12 cellular contexts compared by ENCODE assay signal in genomic region chr1:205480349-205481278, GRCh38. TPM values are rescaled to one million over a fixed set of nuclear protein-coding genes. Genes with fewer than 3 reads are reported as not detected.
DNase-seq lines count a peak whose midpoint lies in the region.
"Had no signal": no experiment of that assay in that cellular context is flagged by ENCODE, and none has a peak within 500 bp of the region (broad histone marks: within the 10 kb centered on the region; RNA-seq: fewer than 3 reads in every experiment).

No MANE protein-coding gene starts in this region.

- no peaks in the 10 kb centered on the region for H3K36me3 ChIP-seq in effector memory CD4-positive, alpha-beta T cell (ENCODE audit: control insufficient read depth, insufficient read depth, low read length)
- H3K36me3 ChIP-seq: neutrophil, tibial artery had no signal

- no peaks in the 10 kb centered on the region for H3K9me3 ChIP-seq in effector memory CD4-positive, alpha-beta T cell (ENCODE audit: control insufficient read depth, low read length)
- H3K9me3 ChIP-seq: neutrophil had no signal

- peaks cover 49% of the 10 kb centered on the region for H3K27me3 Mint-ChIP-seq in activated CD4-positive, alpha-beta T cell treated with anti-CD3 and anti-CD28 coated beads, Interleukin-2, amount 10 ng/mL, durations not matched to agents 7 days and 5 days
- H3K27me3 Mint-ChIP-seq in stimulated activated naive CD8-positive, alpha-beta T cell treated with anti-CD3 and anti-CD28 coated beads, Interleukin-15, Interleukin-2, amounts not matched to agents 100 ng/mL and 50 ng/mL, for 24 hours, result peaks cover 25% of the 10 kb centered on the region

- POLR2A ChIA-PET in activated CD4-positive, alpha-beta T cell treated with anti-CD3 and anti-CD28 coated beads, Interleukin-2, amount 10 ng/mL, durations not matched to agents 7 days and 5 days (lab: Charles Lee), result no interaction called here

- no peak overlapping the region for H3K4me3 ChIP-seq in effector memory CD4-positive, alpha-beta T cell (ENCODE audit: insufficient read depth, low read depth, low read length, poor library complexity, severe bottlenecking)
- H3K4me3 ChIP-seq: tibial artery had no signal

- peak overlapping the region; percentile 28 for H3K27ac ChIP-seq in effector memory CD4-positive, alpha-beta T cell (ENCODE audit: insufficient read depth, low read length, poor library complexity, severe bottlenecking)
- H3K27ac ChIP-seq: 22Rv1, neutrophil, tibial artery had no signal

- peak overlapping the region; percentile 0 for H3K27ac Mint-ChIP-seq in activated CD4-positive, alpha-beta T cell treated with anti-CD3 and anti-CD28 coated beads, Interleukin-2, amount 10 ng/mL, durations not matched to agents 7 days and 5 days
- H3K27ac Mint-ChIP-seq in stimulated activated naive CD8-positive, alpha-beta T cell treated with anti-CD3 and anti-CD28 coated beads, Interleukin-15, Interleukin-2, amounts not matched to agents 100 ng/mL and 50 ng/mL, for 24 hours, result peak overlapping the region; percentile 66

- H3K4me1 ChIP-seq in effector memory CD4-positive, alpha-beta T cell (ENCODE audit: control insufficient read depth, insufficient read depth, low read length, poor library complexity, severe bottlenecking), result peaks cover 7% of the 10 kb centered on the region

- H3K9me3 Mint-ChIP-seq in activated CD4-positive, alpha-beta T cell treated with anti-CD3 and anti-CD28 coated beads, Interleukin-2, amount 10 ng/mL, durations not matched to agents 7 days and 5 days, result peaks cover 6% of the 10 kb centered on the region
- peaks cover 3% of the 10 kb centered on the region for H3K9me3 Mint-ChIP-seq in stimulated activated naive CD8-positive, alpha-beta T cell treated with anti-CD3 and anti-CD28 coated beads, Interleukin-15, Interleukin-2, amounts not matched to agents 100 ng/mL and 50 ng/mL, for 24 hours

- H3K4me3 Mint-ChIP-seq in activated CD4-positive, alpha-beta T cell treated with anti-CD3 and anti-CD28 coated beads, Interleukin-2, amount 10 ng/mL, durations not matched to agents 7 days and 5 days, result no peak overlapping the region
- H3K4me3 Mint-ChIP-seq in stimulated activated naive CD8-positive, alpha-beta T cell treated with anti-CD3 and anti-CD28 coated beads, Interleukin-15, Interleukin-2, amounts not matched to agents 100 ng/mL and 50 ng/mL, for 24 hours, result peak overlapping the region; percentile 47

- peaks cover 5% of the 10 kb centered on the region for H3K27me3 ChIP-seq in effector memory CD4-positive, alpha-beta T cell (replicated peaks; ENCODE audit: control insufficient read depth, insufficient read depth, low read length, poor library complexity, severe bottlenecking)

- H3K36me3 Mint-ChIP-seq in activated CD4-positive, alpha-beta T cell treated with anti-CD3 and anti-CD28 coated beads, Interleukin-2, amount 10 ng/mL, durations not matched to agents 7 days and 5 days (ENCODE audit: low read depth), result no peaks in the 10 kb centered on the region
- no peaks in the 10 kb centered on the region for H3K36me3 Mint-ChIP-seq in stimulated activated naive CD8-positive, alpha-beta T cell treated with anti-CD3 and anti-CD28 coated beads, Interleukin-15, Interleukin-2, amounts not matched to agents 100 ng/mL and 50 ng/mL, for 24 hours (ENCODE audit: low read depth)

- DNase-seq in NK-92 treated with Interleukin-12 subunit alpha and Interleukin-12 subunit beta, amount 100 ng/mL, for 24 hours (lab: John Stamatoyannopoulos, UW), result peak; percentile 80
- DNase-seq in NK-92 (lab: John Stamatoyannopoulos, UW; ENCODE audit: unreplicated experiment), result no peak
- DNase-seq in activated CD4-positive, alpha-beta T cell treated with anti-CD3 and anti-CD28 coated beads, Interleukin-2, amount 10 ng/mL, durations not matched to agents 7 days and 5 days, result no peak
- DNase-seq in effector memory CD4-positive, alpha-beta T cell, result peak; percentile 48 to 64 (median 51)
- no peak for DNase-seq in NCI-H1436 treated with DMSO at 0.1 percent for 48 hours (lab: John Stamatoyannopoulos, UW)
- DNase-seq in NCI-H1105 (lab: John Stamatoyannopoulos, UW), result no peak
- DNase-seq in NCI-H2107 (lab: John Stamatoyannopoulos, UW), result no peak
- DNase-seq: tibial artery had no signal

- CTCF ChIA-PET in activated CD4-positive, alpha-beta T cell treated with anti-CD3 and anti-CD28 coated beads, Interleukin-2, amount 10 ng/mL, durations not matched to agents 7 days and 5 days (lab: Charles Lee), result interaction anchor here (0.6 to 2.8 kb wide), 4 partner anchors 61 to 399 kb away, joined by 3 to 6 read pairs (median 4); no protein-coding TSS in a partner anchor

- peaks cover 20% of the 10 kb centered on the region for H3K4me1 Mint-ChIP-seq in activated CD4-positive, alpha-beta T cell treated with anti-CD3 and anti-CD28 coated beads, Interleukin-2, amount 10 ng/mL, durations not matched to agents 7 days and 5 days
- peaks cover 31% of the 10 kb centered on the region for H3K4me1 Mint-ChIP-seq in stimulated activated naive CD8-positive, alpha-beta T cell treated with anti-CD3 and anti-CD28 coated beads, Interleukin-15, Interleukin-2, amounts not matched to agents 100 ng/mL and 50 ng/mL, for 24 hours (ENCODE audit: low read depth)

RNA-seq across cellular contexts. Expression of gene CDK18, which starts 23.9 kb away (rescaled TPM):
- total RNA-seq in activated CD4-positive, alpha-beta T cell treated with anti-CD3 and anti-CD28 coated beads, Interleukin-2, amount 10 ng/mL, durations not matched to agents 7 days and 5 days, result 1 to 10 TPM; 2.9 to 3.5 TPM

RNA-seq across cellular contexts. Expression of gene BLACAT1, which starts 24.8 kb away (rescaled TPM):
- total RNA-seq in activated CD4-positive, alpha-beta T cell treated with anti-CD3 and anti-CD28 coated beads, Interleukin-2, amount 10 ng/mL, durations not matched to agents 7 days and 5 days, result under 1 TPM; 0.20 to 0.23 TPM
- total RNA-seq: glomerular endothelial cell had no signal

RNA-seq across cellular contexts. Expression of gene LEMD1, which starts 58.8 kb away (rescaled TPM):
- under 1 TPM; 0.52 to 0.64 TPM for total RNA-seq in activated CD4-positive, alpha-beta T cell treated with anti-CD3 and anti-CD28 coated beads, Interleukin-2, amount 10 ng/mL, durations not matched to agents 7 days and 5 days
- total RNA-seq: glomerular endothelial cell had no signal

Comparison
In these comparisons a context has a peak if more than half of its experiments do, and no peak if none do; other contexts are left out.
1. DNase-seq: peak in NK-92 treated with Interleukin-12 subunit alpha and Interleukin-12 subunit beta, amount 100 ng/mL, for 24 hours (single experiment) and effector memory CD4-positive, alpha-beta T cell (3 of 3); none in NK-92 (single experiment), activated CD4-positive, alpha-beta T cell treated with anti-CD3 and anti-CD28 coated beads, Interleukin-2, amount 10 ng/mL, durations not matched to agents 7 days and 5 days (single experiment), NCI-H1436 treated with DMSO at 0.1 percent for 48 hours (single experiment), NCI-H1105 (single experiment) and NCI-H2107 (single experiment).